ENCODE assay signal across 8 cellular contexts in the genomic region with DNA sequence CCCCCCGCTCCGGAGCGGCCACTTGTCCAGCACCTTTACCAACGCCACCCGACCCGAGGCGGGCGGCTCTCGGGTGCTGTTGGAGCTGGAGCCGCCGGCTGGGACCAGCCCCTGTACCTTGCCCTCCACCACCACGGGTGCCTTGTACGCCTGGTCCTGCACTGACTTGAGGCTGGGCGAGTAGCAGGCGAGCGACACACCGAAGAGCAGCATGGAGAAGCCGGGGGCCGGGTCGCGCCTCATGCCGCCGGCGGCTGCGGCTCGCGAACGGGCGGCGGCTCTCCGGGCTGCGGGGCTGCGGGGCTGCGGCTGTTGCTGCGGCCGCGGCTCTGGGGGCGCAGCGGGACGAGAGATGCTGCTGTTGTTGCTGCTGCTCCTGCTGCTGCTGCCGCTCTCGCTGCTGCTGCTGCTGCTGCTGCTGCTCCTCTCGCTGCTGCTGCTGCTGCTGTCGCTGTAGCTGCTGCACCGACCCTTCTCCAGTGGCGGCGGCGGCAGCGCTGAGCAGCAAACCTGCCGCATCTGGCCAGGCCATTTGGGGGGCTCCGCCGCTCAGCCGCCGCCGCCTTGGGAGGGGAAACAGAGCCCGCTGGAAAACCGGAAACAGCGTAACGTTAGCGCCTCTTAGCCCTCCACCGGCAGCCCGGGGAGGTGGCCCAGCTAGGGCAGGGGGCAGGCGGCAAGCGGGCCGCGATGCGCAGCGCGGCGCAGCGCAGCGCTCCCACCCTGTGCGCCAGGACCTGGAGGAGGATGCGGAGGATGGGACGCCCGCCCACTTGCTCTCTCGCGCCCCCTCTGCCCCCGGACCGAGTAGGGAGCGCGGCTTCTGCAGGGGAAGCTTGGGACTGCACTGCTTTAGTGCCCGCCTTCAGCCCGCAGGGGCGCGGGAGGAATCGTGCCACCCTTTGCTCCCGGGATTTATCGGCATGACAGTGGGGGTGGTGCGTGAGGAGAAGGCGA. TPM values are rescaled to one million over a fixed set of nuclear protein-coding genes. Genes with fewer than 3 reads are reported as not detected.
DNase-seq lines count a peak whose midpoint lies in the region; ATAC-seq, FAIRE-seq and TF ChIP-seq lines count a peak whose summit lies in the region.

TSS of gene NRG2 (minus strand) at position 749 of the 957 bp plus-strand sequence.

- H3K9ac ChIP-seq in endothelial cell of umbilical vein (replicated peaks; ENCODE audit: extremely low read depth, insufficient read depth, low read length) = no peak within 1 kb of the TSS

- H3K36me3 ChIP-seq in endothelial cell of umbilical vein (ENCODE audit: control insufficient read depth in 2 of 2, extremely low read depth in 1 of 2, insufficient read depth in 2 of 2, low read length in 2 of 2) (no peaks in the 10 kb centered on the region), mesodermal cell (ENCODE audit: control insufficient read depth, insufficient read depth, low read length) (no peaks in the 10 kb centered on the region)

- H3K27ac ChIP-seq in 22Rv1 (no peak within 1 kb of the TSS), endothelial cell of umbilical vein (ENCODE audit: insufficient read depth, low read depth, low read length) (no peak within 1 kb of the TSS), mesodermal cell (ENCODE audit: low read depth, low read length, severe bottlenecking) (no peak within 1 kb of the TSS)

- H3K4me2 ChIP-seq in endothelial cell of umbilical vein (ENCODE audit: insufficient read depth, low read length) = peak within 1 kb of the TSS; percentile 66

- dilution Hi-C loops in endothelial cell of umbilical vein (cut with MboI; ENCODE audit: extremely low pct_ligation_motif_present, low sequenced_read_pairs) = no loop called here

- H3K4me3 ChIP-seq in endothelial cell of umbilical vein (replicated peaks in 1 of 3; ENCODE audit: insufficient read depth in 1 of 3, low read depth in 1 of 3, low read length in 3 of 3) (peak within 1 kb of the TSS; percentile 23 to 54 (median 44)), mesodermal cell (ENCODE audit: extremely low read depth, insufficient read depth, low read length, poor library complexity, severe bottlenecking) (peak within 1 kb of the TSS; percentile 44)

- peaks cover 27% of the 10 kb centered on the region for H3K4me1 ChIP-seq in endothelial cell of umbilical vein (ENCODE audit: control insufficient read depth, extremely low read depth, insufficient read depth, low read length)
- H3K4me1 ChIP-seq in mesodermal cell (ENCODE audit: control insufficient read depth, insufficient read depth, low read length, poor library complexity, severe bottlenecking) = no peaks in the 10 kb centered on the region

- H3K9me1 ChIP-seq in endothelial cell of umbilical vein (replicated peaks; ENCODE audit: control insufficient read depth, extremely low read depth, insufficient read depth, low read length) = no peaks in the 10 kb centered on the region

- 1% methylated on average over 78 to 85 of the region's 91 CpGs for WGBS in mesodermal cell (ENCODE audit: insufficient coverage in 2 of 2), 2 experiments

- H2AFZ ChIP-seq in endothelial cell of umbilical vein (ENCODE audit: low read depth, low read length) = peak within 1 kb of the TSS; percentile 71

- ATAC-seq in GM18502 (IDR thresholded peaks at IDR 0.05; ENCODE audit: poor library complexity, unreplicated experiment) (peak; percentile 77), HG02981 (IDR thresholded peaks at IDR 0.05; ENCODE audit: unreplicated experiment) (peak; percentile 63)

- peak; percentile 75 for TF ChIP-seq CTCF in 22Rv1 (IDR thresholded peaks at IDR 0.05)
- TF ChIP-seq CTCF in endothelial cell of umbilical vein (IDR thresholded peaks at IDR 0.05; ENCODE audit: extremely low read depth in 1 of 2, insufficient read depth in 1 of 2, low read depth in 1 of 2, low read length in 2 of 2) = peak; percentile 32 to 72

- POLR2A ChIA-PET in endothelial cell of umbilical vein (lab: Charles Lee) = interaction anchor here (0.8 kb wide), 1 partner anchor 103 kb away, joined by 3 read pairs; no protein-coding TSS in a partner anchor

- no peak for TF ChIP-seq POLR2A in endothelial cell of umbilical vein (IDR thresholded peaks at IDR 0.05; ENCODE audit: low read depth, low read length)

- no peaks in the 10 kb centered on the region for H3K9me3 ChIP-seq in endothelial cell of umbilical vein (replicated peaks; ENCODE audit: control insufficient read depth, insufficient read depth, low read length)
- H3K9me3 ChIP-seq in mesodermal cell (ENCODE audit: control insufficient read depth, low read length) = no peaks in the 10 kb centered on the region

- peak; percentile 47 for FAIRE-seq in endothelial cell of umbilical vein (lab: Jason Lieb, UNC)

- no peaks in the 10 kb centered on the region for H3K79me2 ChIP-seq in endothelial cell of umbilical vein (ENCODE audit: control insufficient read depth, insufficient read depth, low read length)

- DNase-seq in NCI-H510A treated with DMSO at 0.1 percent for 48 hours (lab: John Stamatoyannopoulos, UW) = peak; percentile 15
- peak; percentile 24 for DNase-seq in activated CD8-positive, alpha-beta memory T cell treated with anti-CD3 and anti-CD28 coated beads, Interleukin-2, amount 50 U/mL, for 1 hour (ENCODE audit: extremely low read depth)
- peak; percentile 65 for DNase-seq in endothelial cell of umbilical vein (ENCODE audit: low read depth, low spot score)
- DNase-seq in stimulated activated CD8-positive, alpha-beta memory T cell treated with anti-CD3 and anti-CD28 coated beads, Interleukin-7, amount 100 ng/mL, for 48 hours (ENCODE audit: extremely low read depth in 1 of 2, low read depth in 1 of 2) = peak; percentile 9 to 30

- no peaks in the 10 kb centered on the region for H4K20me1 ChIP-seq in endothelial cell of umbilical vein (replicated peaks; ENCODE audit: control insufficient read depth, extremely low read depth, insufficient read depth, low read length)

- no TSS peak for BruUV-seq in endothelial cell of umbilical vein (replicated peaks; lab: Mats Ljungman, UMichigan)

- H3K27me3 ChIP-seq in endothelial cell of umbilical vein (ENCODE audit: control insufficient read depth in 2 of 2, insufficient read depth in 2 of 2, low read length in 2 of 2) = peaks cover 3 to 12% of the 10 kb centered on the region in 2 experiments

- CTCF ChIA-PET in endothelial cell of umbilical vein (lab: Charles Lee) = interaction anchor here (0.7 to 4.3 kb wide), 18 partner anchors 11 to 256 kb away, joined by 3 to 36 read pairs (median 4); no protein-coding TSS in a partner anchor

- intact Hi-C loops in endothelial cell of umbilical vein (cut with micrococcal nuclease) = loop anchor here (1.0 to 2.0 kb wide), 2 partner anchors 11 to 66 kb away; no protein-coding TSS in a partner anchor

TF ChIP-seq in endothelial cell of umbilical vein, 7 proteins besides CTCF, POLR2A, EP300 and RAD21:
- TF ChIP-seq GATA2 (IDR thresholded peaks at IDR 0.05; ENCODE audit: insufficient read depth, insufficient read length, low read depth, low read length) (no peak), POLR2AphosphoS5 (IDR thresholded peaks at IDR 0.05; ENCODE audit: insufficient read depth, low read depth, low read length) (no peak), EZH2 (IDR thresholded peaks at IDR 0.05; ENCODE audit: borderline replicate concordance, low read depth, low read length, severe bottlenecking) (peak; percentile 59)

RNA-seq across cellular contexts. Expression of gene NRG2, which starts in this region (rescaled TPM):
- total RNA-seq in endothelial cell of umbilical vein = 0.30 and 0.42 TPM in 2 replicates
- polyA plus RNA-seq in endothelial cell of umbilical vein = 0.26 and 0.30 TPM in 2 replicates
- polyA plus RNA-seq in endothelial cell of umbilical vein (2011; cell fraction: cytosol; rRNA removed) = 0.27 and 0.28 TPM in 2 replicates
- 0.13 and 0.17 TPM in 2 replicates for polyA plus RNA-seq in endothelial cell of umbilical vein (2011; cell fraction: nucleus; rRNA removed)
- polyA plus RNA-seq in endothelial cell of umbilical vein (2012) = 0.23 TPM in 1 of 2 replicates, not detected in the other
- 0.21 TPM in 1 of 2 replicates, not detected in the other for polyA minus RNA-seq in endothelial cell of umbilical vein
- not detected for polyA minus RNA-seq in endothelial cell of umbilical vein (2011; cell fraction: cytosol; rRNA and poly(A)+ RNA removed)
- polyA minus RNA-seq in endothelial cell of umbilical vein (2011; cell fraction: nucleus; rRNA and poly(A)+ RNA removed) = 0.19 and 0.24 TPM in 2 replicates
- 0.92 TPM for polyA plus RNA-seq in mesodermal cell (2013, experiment 1 of 2)
- polyA plus RNA-seq in mesodermal cell (2013, experiment 2 of 2) = 1.6 TPM

Comparison
In these comparisons a context has a peak if more than half of its experiments do, and no peak if none do; other contexts are left out.
1. Peak in DNase-seq, H3K4me3 ChIP-seq and H3K4me2 ChIP-seq in endothelial cell of umbilical vein; RNA of the gene not detected or under 1 TPM.
2. DNase-seq: peak in every context shown above with its lines; median percentile 65 in endothelial cell of umbilical vein; 24 in activated CD8-positive, alpha-beta memory T cell treated with anti-CD3 and anti-CD28 coated beads, Interleukin-2, amount 50 U/mL, for 1 hour; 20 in stimulated activated CD8-positive, alpha-beta memory T cell treated with anti-CD3 and anti-CD28 coated beads, Interleukin-7, amount 100 ng/mL, for 48 hours; 15 in NCI-H510A treated with DMSO at 0.1 percent for 48 hours.